In the genomic region with DNA sequence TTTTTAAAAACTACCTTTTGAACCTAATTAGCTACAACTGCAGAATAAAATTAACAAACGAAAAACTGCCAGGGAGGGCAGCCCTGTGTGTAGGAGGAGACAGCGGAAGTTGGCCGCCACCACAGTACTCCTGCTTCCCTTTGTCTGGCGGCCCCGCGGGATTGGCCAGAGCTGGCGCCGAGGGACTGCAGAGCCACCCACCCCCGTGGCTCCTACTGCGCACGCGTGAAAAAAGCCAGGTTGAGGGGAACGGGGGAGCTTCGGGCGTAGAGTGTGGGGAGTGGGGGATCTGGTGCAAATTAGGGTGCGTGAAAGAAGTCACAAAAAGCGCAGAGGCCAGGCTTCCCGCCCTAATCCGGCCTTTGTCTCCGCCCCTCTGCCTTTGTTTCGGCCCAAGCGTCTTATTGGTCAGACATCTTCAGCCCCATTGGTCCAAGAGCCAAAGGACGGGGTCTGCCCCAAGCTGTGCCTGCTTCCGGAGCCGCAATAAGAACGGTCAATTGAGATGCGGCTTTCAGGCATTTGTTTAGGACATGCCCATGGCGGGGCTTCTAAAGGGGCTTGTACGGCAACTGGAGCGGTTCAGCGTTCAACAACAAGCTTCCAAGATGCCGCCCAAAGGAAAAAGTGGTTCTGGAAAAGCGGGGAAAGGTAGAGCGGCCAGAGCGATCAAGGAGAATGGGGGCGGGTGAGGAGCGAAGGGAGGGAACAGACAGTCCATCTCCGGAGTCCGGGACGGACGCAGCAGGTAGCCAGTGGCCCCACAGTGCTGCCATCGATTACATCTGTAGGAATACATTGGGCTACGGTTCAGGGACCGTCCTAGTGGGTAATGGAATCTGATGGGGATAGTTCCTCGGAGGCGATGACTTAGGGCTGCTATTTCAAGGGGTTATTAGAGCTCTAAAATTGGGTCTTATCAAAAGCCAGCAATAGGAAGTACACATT, we compare ENCODE assay signal across 8 cellular contexts. TPM values are rescaled to one million over a fixed set of nuclear protein-coding genes. Genes with fewer than 3 reads are reported as not detected.
A peak's percentile ranks its signal among the peaks of the same experiment; 100 is the strongest.
DNase-seq lines count a peak whose midpoint lies in the region; ATAC-seq and TF ChIP-seq lines count a peak whose summit lies in the region.

A gene (plus strand): TSS at position 580 of the 948 bp plus-strand sequence. CDS start 29 bp downstream, at position 609.

- H3K9me3 ChIP-seq in liver (ENCODE audit: control insufficient read depth in 4 of 4, low read length in 3 of 4) = no peaks in the 10 kb centered on the region

- H3K9ac ChIP-seq in liver (ENCODE audit: low read depth in 1 of 2, low read length in 2 of 2) = peak within 1 kb of the TSS; percentile 4 to 80

- peak in 1 of 2 donors; percentile 20 for TF ChIP-seq RAD21 in liver (IDR thresholded peaks at IDR 0.05)

- under 1% methylated on average over 46 of the region's 46 CpGs for WGBS in liver

- TF ChIP-seq CTCF in C4-2B (conservative IDR thresholded peaks at IDR 0.05) = no peak
- TF ChIP-seq CTCF in dorsolateral prefrontal cortex (IDR thresholded peaks at IDR 0.05 in 54 of 56, conservative IDR thresholded peaks at IDR 0.05 in 2 of 56; ENCODE audit: low read depth in 1 of 56, partially characterized antibody in 56 of 56) = peak in 7 of 56 donors; percentile 6 to 38 (median 10)
- no peak for TF ChIP-seq CTCF in liver (IDR thresholded peaks at IDR 0.05; ENCODE audit: low read depth, low read length, missing input control)

- DNase-seq in NCI-H748 treated with DMSO at 0.1 percent for 48 hours (lab: John Stamatoyannopoulos, UW) (peak; percentile 92), dorsolateral prefrontal cortex (peak; percentile 75 to 96 (median 92))
- DNase-seq in activated CD4-positive, alpha-beta T cell treated with anti-CD3 and anti-CD28 coated beads, Interleukin-2, amount 50 U/mL, for 24 hours (ENCODE audit: low read depth in 1 of 2, low spot score in 1 of 2) = peak; percentile 46 to 79
- peak; percentile 86 for DNase-seq in stimulated activated CD4-positive, alpha-beta T cell treated with anti-CD3 and anti-CD28 coated beads, Interleukin-4, amount 100 ng/mL, for 24 hours

- H3K27me3 ChIP-seq in dorsolateral prefrontal cortex (peaks cover 0 to 33% (median 0%) of the 10 kb centered on the region in 45 donors), liver (ENCODE audit: control insufficient read depth in 4 of 4, insufficient read depth in 4 of 4, low read length in 3 of 4) (no peaks in the 10 kb centered on the region)

- H3K27ac ChIP-seq in C4-2B (peak within 1 kb of the TSS; percentile 75), dorsolateral prefrontal cortex (peak within 1 kb of the TSS in 58 of 59 donors; percentile 24 to 91 (median 84)), liver (ENCODE audit: low read depth in 1 of 2, low read length in 2 of 2) (peak within 1 kb of the TSS; percentile 19 to 59)

- H3K4me3 ChIP-seq in dorsolateral prefrontal cortex (peak within 1 kb of the TSS; percentile 42 to 89 (median 74)), liver (ENCODE audit: low read depth in 1 of 3, low read length in 3 of 3) (peak within 1 kb of the TSS; percentile 62 to 81 (median 66))

- ATAC-seq in GM19397 (IDR thresholded peaks at IDR 0.05; ENCODE audit: unreplicated experiment) (peak; percentile 97), HG03565 (IDR thresholded peaks at IDR 0.05; ENCODE audit: unreplicated experiment) (peak; percentile 90)

- intact Hi-C loops in dorsolateral prefrontal cortex (cut with DNase I) = loop anchor here (5.0 to 10.0 kb wide), 3 partner anchors 49 to 164 kb away; a partner anchor contains a TSS

- H3K36me3 ChIP-seq in liver (ENCODE audit: control insufficient read depth in 4 of 4, insufficient read depth in 3 of 4, low read depth in 1 of 4, low read length in 3 of 4) = peaks cover 0 to 2% (median 0%) of the 10 kb centered on the region in 4 donors

- peaks cover 2 to 14% (median 8%) of the 10 kb centered on the region in 4 donors for H3K4me1 ChIP-seq in liver (ENCODE audit: control insufficient read depth in 4 of 4, insufficient read depth in 4 of 4, low read length in 3 of 4)

TF ChIP-seq in liver, 16 proteins besides CTCF, POLR2A, EP300 and RAD21:
- TF ChIP-seq YY1 (IDR thresholded peaks at IDR 0.05) (peak; percentile 85), JUND (IDR thresholded peaks at IDR 0.05) (no peak), GABPA (IDR thresholded peaks at IDR 0.05 in 1 of 2, conservative IDR thresholded peaks at IDR 0.05 in 1 of 2) (peak; percentile 25 to 59), SP1 (IDR thresholded peaks at IDR 0.05) (peak; percentile 74), TAF1 (conservative IDR thresholded peaks at IDR 0.05) (peak; percentile 14), NR2F2 (IDR thresholded peaks at IDR 0.05) (peak; percentile 23), RXRA (IDR thresholded peaks at IDR 0.05) (peak; percentile 14 to 25), FOXA1 (IDR thresholded peaks at IDR 0.05) (no peak), FOXA2 (IDR thresholded peaks at IDR 0.05) (no peak), EGR1 (IDR thresholded peaks at IDR 0.05; ENCODE audit: low read depth in 2 of 2) (no peak), HNF4A (conservative IDR thresholded peaks at IDR 0.05) (peak; percentile 52 to 53), HNF4G (IDR thresholded peaks at IDR 0.05) (peak; percentile 18)
- TF ChIP-seq, protein P1, sequence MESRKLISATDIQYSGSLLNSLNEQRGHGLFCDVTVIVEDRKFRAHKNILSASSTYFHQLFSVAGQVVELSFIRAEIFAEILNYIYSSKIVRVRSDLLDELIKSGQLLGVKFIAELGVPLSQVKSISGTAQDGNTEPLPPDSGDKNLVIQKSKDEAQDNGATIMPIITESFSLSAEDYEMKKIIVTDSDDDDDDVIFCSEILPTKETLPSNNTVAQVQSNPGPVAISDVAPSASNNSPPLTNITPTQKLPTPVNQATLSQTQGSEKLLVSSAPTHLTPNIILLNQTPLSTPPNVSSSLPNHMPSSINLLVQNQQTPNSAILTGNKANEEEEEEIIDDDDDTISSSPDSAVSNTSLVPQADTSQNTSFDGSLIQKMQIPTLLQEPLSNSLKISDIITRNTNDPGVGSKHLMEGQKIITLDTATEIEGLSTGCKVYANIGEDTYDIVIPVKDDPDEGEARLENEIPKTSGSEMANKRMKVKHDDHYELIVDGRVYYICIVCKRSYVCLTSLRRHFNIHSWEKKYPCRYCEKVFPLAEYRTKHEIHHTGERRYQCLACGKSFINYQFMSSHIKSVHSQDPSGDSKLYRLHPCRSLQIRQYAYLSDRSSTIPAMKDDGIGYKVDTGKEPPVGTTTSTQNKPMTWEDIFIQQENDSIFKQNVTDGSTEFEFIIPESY (IDR thresholded peaks at IDR 0.05) = no peak
- TF ChIP-seq, protein P2, sequence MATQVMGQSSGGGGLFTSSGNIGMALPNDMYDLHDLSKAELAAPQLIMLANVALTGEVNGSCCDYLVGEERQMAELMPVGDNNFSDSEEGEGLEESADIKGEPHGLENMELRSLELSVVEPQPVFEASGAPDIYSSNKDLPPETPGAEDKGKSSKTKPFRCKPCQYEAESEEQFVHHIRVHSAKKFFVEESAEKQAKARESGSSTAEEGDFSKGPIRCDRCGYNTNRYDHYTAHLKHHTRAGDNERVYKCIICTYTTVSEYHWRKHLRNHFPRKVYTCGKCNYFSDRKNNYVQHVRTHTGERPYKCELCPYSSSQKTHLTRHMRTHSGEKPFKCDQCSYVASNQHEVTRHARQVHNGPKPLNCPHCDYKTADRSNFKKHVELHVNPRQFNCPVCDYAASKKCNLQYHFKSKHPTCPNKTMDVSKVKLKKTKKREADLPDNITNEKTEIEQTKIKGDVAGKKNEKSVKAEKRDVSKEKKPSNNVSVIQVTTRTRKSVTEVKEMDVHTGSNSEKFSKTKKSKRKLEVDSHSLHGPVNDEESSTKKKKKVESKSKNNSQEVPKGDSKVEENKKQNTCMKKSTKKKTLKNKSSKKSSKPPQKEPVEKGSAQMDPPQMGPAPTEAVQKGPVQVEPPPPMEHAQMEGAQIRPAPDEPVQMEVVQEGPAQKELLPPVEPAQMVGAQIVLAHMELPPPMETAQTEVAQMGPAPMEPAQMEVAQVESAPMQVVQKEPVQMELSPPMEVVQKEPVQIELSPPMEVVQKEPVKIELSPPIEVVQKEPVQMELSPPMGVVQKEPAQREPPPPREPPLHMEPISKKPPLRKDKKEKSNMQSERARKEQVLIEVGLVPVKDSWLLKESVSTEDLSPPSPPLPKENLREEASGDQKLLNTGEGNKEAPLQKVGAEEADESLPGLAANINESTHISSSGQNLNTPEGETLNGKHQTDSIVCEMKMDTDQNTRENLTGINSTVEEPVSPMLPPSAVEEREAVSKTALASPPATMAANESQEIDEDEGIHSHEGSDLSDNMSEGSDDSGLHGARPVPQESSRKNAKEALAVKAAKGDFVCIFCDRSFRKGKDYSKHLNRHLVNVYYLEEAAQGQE (IDR thresholded peaks at IDR 0.05) = no peak
- TF ChIP-seq, protein P3, sequence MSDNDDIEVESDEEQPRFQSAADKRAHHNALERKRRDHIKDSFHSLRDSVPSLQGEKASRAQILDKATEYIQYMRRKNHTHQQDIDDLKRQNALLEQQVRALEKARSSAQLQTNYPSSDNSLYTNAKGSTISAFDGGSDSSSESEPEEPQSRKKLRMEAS (IDR thresholded peaks at IDR 0.05) = peak; percentile 16
- TF ChIP-seq, protein P4, sequence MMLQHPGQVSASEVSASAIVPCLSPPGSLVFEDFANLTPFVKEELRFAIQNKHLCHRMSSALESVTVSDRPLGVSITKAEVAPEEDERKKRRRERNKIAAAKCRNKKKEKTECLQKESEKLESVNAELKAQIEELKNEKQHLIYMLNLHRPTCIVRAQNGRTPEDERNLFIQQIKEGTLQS (IDR thresholded peaks at IDR 0.05) = no peak

RNA-seq across cellular contexts. Expression of the gene that starts here (rescaled TPM):
- total RNA-seq in dorsolateral prefrontal cortex = 10 to 100 TPM in 107 of 120 experiments, 1 to 10 TPM in 13; 8.5 to 21.1 (median 13.4) TPM
- 1 to 10 TPM; 7.1 TPM for total RNA-seq in liver
- polyA plus RNA-seq in liver = 10 to 100 TPM; 11.5 to 26.2 TPM

Comparison
In these comparisons a context has a peak if more than half of its experiments do, and no peak if none do; other contexts are left out.
1. Peak in every context shown above with its lines: DNase-seq, ATAC-seq, H3K4me3 ChIP-seq and H3K27ac ChIP-seq.